ENCODE assay signal across 9 cellular contexts in genomic region chr9:129945314-129945713, GRCh38.
A peak's percentile ranks its signal among the peaks of the same experiment; 100 is the strongest.
DNase-seq lines count a peak whose midpoint lies in the region; ATAC-seq and TF ChIP-seq lines count a peak whose summit lies in the region.
"Had no signal": no experiment of that assay in that cellular context is flagged by ENCODE, and none has a peak within 500 bp of the region (broad histone marks: within the 10 kb centered on the region; RNA-seq: fewer than 3 reads in every experiment).

No MANE protein-coding gene starts in this region.

- intact Hi-C loops in lower lobe of right lung (cut with DNase I) = no loop called here

- H3K4me3 ChIP-seq in lower lobe of right lung (no peak overlapping the region), upper lobe of left lung (no peak overlapping the region)

- no peak overlapping the region for H3K4me3 Mint-ChIP-seq in activated naive CD4-positive, alpha-beta T cell treated with anti-CD3 and anti-CD28 coated beads, Interleukin-2, amount 50 U/mL, for 24 hours

- H3K9me3 Mint-ChIP-seq in activated naive CD4-positive, alpha-beta T cell treated with anti-CD3 and anti-CD28 coated beads, Interleukin-2, amount 50 U/mL, for 24 hours = no peaks in the 10 kb centered on the region
- H3K9me3 Mint-ChIP-seq in activated naive CD4-positive, alpha-beta T cell treated with anti-CD3 and anti-CD28 coated beads, Interleukin-2, amount 50 U/mL, for 72 hours = peaks cover 11 to 12% of the 10 kb centered on the region in 2 donors

- WGBS in upper lobe of left lung, 2 donors = 32 to 37% methylated on average over 3 of the region's 3 CpGs

- peak overlapping the region; percentile 70 for H3K27ac ChIP-seq in lower lobe of right lung
- peak overlapping the region; percentile 42 to 70 (median 58) for H3K27ac ChIP-seq in upper lobe of left lung

- H3K9me3 ChIP-seq in lower lobe of right lung (peaks cover 9% of the 10 kb centered on the region), upper lobe of left lung (peaks cover 0 to 11% (median 3%) of the 10 kb centered on the region in 4 donors)

- no peak for TF ChIP-seq EP300 in upper lobe of left lung (IDR thresholded peaks at IDR 0.05)

- TF ChIP-seq CTCF in lower lobe of right lung (IDR thresholded peaks at IDR 0.05) (no peak), upper lobe of left lung (IDR thresholded peaks at IDR 0.05) (no peak)

- H3K4me1 Mint-ChIP-seq in activated naive CD4-positive, alpha-beta T cell treated with anti-CD3 and anti-CD28 coated beads, Interleukin-2, amount 50 U/mL, for 24 hours = peaks cover 65% of the 10 kb centered on the region

- H3K4me1 ChIP-seq in lower lobe of right lung = peaks cover 22% of the 10 kb centered on the region
- H3K4me1 ChIP-seq in upper lobe of left lung = peaks cover 10 to 19% (median 14%) of the 10 kb centered on the region in 4 donors

- H3K27me3 ChIP-seq in lower lobe of right lung (ENCODE audit: low read depth) = no peaks in the 10 kb centered on the region
- no peaks in the 10 kb centered on the region for H3K27me3 ChIP-seq in upper lobe of left lung

- peak; percentile 9 to 17 for ATAC-seq in activated naive CD4-positive, alpha-beta T cell treated with anti-CD3 and anti-CD28 coated beads, Interleukin-2, amount 50 U/mL, for 72 hours
- ATAC-seq in lower lobe of right lung = peak in 1 of 2 donors; percentile 71
- ATAC-seq in upper lobe of left lung (ENCODE audit: low FRiP score in 2 of 2) = peak in 1 of 2 donors; percentile 64
- ATAC-seq in HG03460 (IDR thresholded peaks at IDR 0.05; ENCODE audit: unreplicated experiment) = no peak

- no peak for TF ChIP-seq POLR2A in upper lobe of left lung (IDR thresholded peaks at IDR 0.05)
- TF ChIP-seq POLR2A in erythroblast (IDR thresholded peaks at IDR 0.05; ENCODE audit: low read length) = no peak

- H3K27ac Mint-ChIP-seq in activated naive CD4-positive, alpha-beta T cell treated with anti-CD3 and anti-CD28 coated beads, Interleukin-2, amount 50 U/mL, for 24 hours = peak overlapping the region; percentile 30
- peak overlapping the region; percentile 88 to 98 for H3K27ac Mint-ChIP-seq in activated naive CD4-positive, alpha-beta T cell treated with anti-CD3 and anti-CD28 coated beads, Interleukin-2, amount 50 U/mL, for 72 hours

- peaks cover 24% of the 10 kb centered on the region for H3K36me3 Mint-ChIP-seq in activated naive CD4-positive, alpha-beta T cell treated with anti-CD3 and anti-CD28 coated beads, Interleukin-2, amount 50 U/mL, for 24 hours
- H3K36me3 Mint-ChIP-seq in activated naive CD4-positive, alpha-beta T cell treated with anti-CD3 and anti-CD28 coated beads, Interleukin-2, amount 50 U/mL, for 72 hours = peaks cover 23 to 74% of the 10 kb centered on the region in 2 donors

- DNase-seq in activated naive CD4-positive, alpha-beta T cell (lab: John Stamatoyannopoulos, UW) = no peak
- DNase-seq in activated naive CD4-positive, alpha-beta T cell treated with anti-CD3 and anti-CD28 coated beads, Interleukin-2, amount 50 U/mL, for 72 hours (ENCODE audit: low spot score in 2 of 2) = no peak
- no peak for DNase-seq in lower lobe of right lung
- no peak for DNase-seq in upper lobe of left lung
- no peak for DNase-seq in erythroblast (lab: John Stamatoyannopoulos, UW)
- no peak for DNase-seq in globus pallidus (ENCODE audit: low spot score)
- DNase-seq: NCI-H1417 treated with DMSO at 0.1 percent for 48 hours had no signal

- H3K36me3 ChIP-seq in lower lobe of right lung (no peaks in the 10 kb centered on the region), upper lobe of left lung (peaks cover 0 to 11% (median 0%) of the 10 kb centered on the region in 4 donors)

- H3K27me3 Mint-ChIP-seq in activated naive CD4-positive, alpha-beta T cell treated with anti-CD3 and anti-CD28 coated beads, Interleukin-2, amount 50 U/mL, for 24 hours = no peaks in the 10 kb centered on the region
